Comparison of ENCODE assay signal across 8 cellular contexts in the genomic region with DNA sequence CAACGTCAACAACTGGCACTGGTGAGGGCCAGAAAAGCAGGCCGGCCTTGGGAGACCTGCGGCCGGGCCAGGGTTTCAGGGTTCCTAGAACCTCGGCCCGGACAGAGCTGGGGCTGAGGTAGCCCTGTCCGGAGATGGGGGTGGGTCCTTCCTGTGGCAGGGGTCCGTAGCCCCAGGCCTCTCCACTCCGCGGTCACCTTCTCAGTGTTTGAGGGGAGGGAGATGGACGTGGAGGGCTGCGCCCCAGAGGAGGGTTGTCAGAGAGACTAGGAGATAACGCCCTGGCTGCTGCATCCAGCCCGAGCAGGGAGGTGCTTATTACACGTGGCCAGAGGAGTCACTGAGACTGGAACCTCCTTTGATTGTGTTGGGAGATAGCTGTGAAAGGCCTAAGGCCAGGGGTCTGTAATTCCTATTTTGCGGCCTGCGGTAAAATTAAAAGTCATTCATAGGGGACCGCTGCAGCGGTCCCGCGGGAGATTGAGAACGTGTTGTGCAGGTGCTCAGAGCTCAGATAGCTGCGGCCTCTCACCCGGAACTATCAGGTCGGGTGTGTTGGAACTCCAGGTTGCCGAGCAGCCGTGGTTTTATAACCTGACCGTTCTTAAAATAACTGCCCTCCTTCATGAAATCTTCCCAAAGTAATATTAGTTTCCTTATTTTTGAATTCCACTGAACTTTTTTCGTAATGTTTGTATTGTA. TPM values are rescaled to one million over a fixed set of nuclear protein-coding genes. Genes with fewer than 3 reads are reported as not detected.
DNase-seq lines count a peak whose midpoint lies in the region; ATAC-seq, FAIRE-seq and TF ChIP-seq lines count a peak whose summit lies in the region.

No MANE protein-coding gene starts in this region.

- H3K27me3 ChIP-seq in DND-41 (ENCODE audit: insufficient read depth, low read length, poor library complexity): no peaks in the 10 kb centered on the region
- H3K27me3 ChIP-seq in bronchial epithelial cell (ENCODE audit: control insufficient read depth, insufficient read depth, low read length): no peaks in the 10 kb centered on the region

- H3K27ac ChIP-seq in DND-41 (ENCODE audit: low read length): peak overlapping the region; percentile 99

- H3K4me1 ChIP-seq in DND-41 (ENCODE audit: insufficient read depth, low read length): peaks cover 38% of the 10 kb centered on the region

- no peaks in the 10 kb centered on the region for H3K9me3 ChIP-seq in DND-41 (ENCODE audit: insufficient read depth, low read length, severe bottlenecking)

- H2AFZ ChIP-seq in DND-41 (ENCODE audit: low read depth, low read length): peak overlapping the region; percentile 97

- peak; percentile 16; the same call in 2 of the 3 replicates for ATAC-seq in DND-41 (ENCODE audit: insufficient read depth, low read depth)
- peak; percentile 20 for ATAC-seq in GM21390 (IDR thresholded peaks at IDR 0.05; ENCODE audit: unreplicated experiment)
- ATAC-seq in left lobe of liver: peak; percentile 42

- TF ChIP-seq CTCF in DND-41 (IDR thresholded peaks at IDR 0.05; ENCODE audit: borderline replicate concordance, extremely low read depth, low read length, poor library complexity, severe bottlenecking) (no peak), bronchial epithelial cell (IDR thresholded peaks at IDR 0.05; ENCODE audit: insufficient read depth, low read length, severe bottlenecking) (no peak)

- H3K9ac ChIP-seq in DND-41 (ENCODE audit: low read depth, low read length): peak overlapping the region; percentile 94

- H3K79me2 ChIP-seq in DND-41 (ENCODE audit: insufficient read depth, low read length): peaks cover 64% of the 10 kb centered on the region

- FAIRE-seq in bronchial epithelial cell (lab: Jason Lieb, UNC): no peak

- peak; percentile 46 for DNase-seq in DND-41
- peak; percentile 55 for DNase-seq in HT-29 (ENCODE audit: low spot score)
- DNase-seq in T-helper 2 cell: peak in 3 of 5 experiments; percentile 5 to 65 (median 6)
- DNase-seq in bronchial epithelial cell (ENCODE audit: low read depth): peak; percentile 40
- peak; percentile 54 for DNase-seq in left lobe of liver (ENCODE audit: low spot score)
- peak; percentile 11 to 31 (median 13) for DNase-seq in stimulated activated CD4-positive, alpha-beta T cell treated with anti-CD3 and anti-CD28 coated beads, TNF-alpha, amount 100 ng/mL, for 24 hours (ENCODE audit: low read depth in 3 of 3)
- DNase-seq in retina: no peak

- H4K20me1 ChIP-seq in DND-41 (ENCODE audit: insufficient read depth, low read length): peaks cover 40% of the 10 kb centered on the region

- H3K4me3 ChIP-seq in DND-41 (ENCODE audit: low read depth in 1 of 2, low read length in 2 of 2): peak overlapping the region; percentile 78 to 82
- peak overlapping the region; percentile 94 for H3K4me3 ChIP-seq in bronchial epithelial cell (ENCODE audit: low read depth, low read length)

- H3K36me3 ChIP-seq in DND-41 (ENCODE audit: insufficient read depth, low read length): peaks cover 47% of the 10 kb centered on the region
- H3K36me3 ChIP-seq in bronchial epithelial cell (ENCODE audit: control insufficient read depth, insufficient read depth, low read length): peaks cover 18% of the 10 kb centered on the region

- peak overlapping the region; percentile 87 for H3K4me2 ChIP-seq in DND-41 (ENCODE audit: insufficient read depth, low read length)

RNA-seq across cellular contexts. Expression of gene AHSA1, which starts 0.5 kb away (rescaled TPM):
- total RNA-seq in HT-29 (2014; rRNA removed; shearing (Covaris generic)): 118 and 124 TPM in 2 replicates
- total RNA-seq in bronchial epithelial cell: 137 and 179 TPM in 2 replicates
- 45.7 TPM for total RNA-seq in left lobe of liver

RNA-seq across cellular contexts. Expression of gene VIPAS39, which starts 1.0 kb away (rescaled TPM):
- 6.3 and 6.6 TPM in 2 replicates for total RNA-seq in HT-29 (2014; rRNA removed; shearing (Covaris generic))
- 20.0 and 20.9 TPM in 2 replicates for total RNA-seq in bronchial epithelial cell
- 8.2 TPM for total RNA-seq in left lobe of liver

RNA-seq across cellular contexts. Expression of gene NOXRED1, which starts 35.1 kb away (rescaled TPM):
- not detected in 2 replicates for total RNA-seq in HT-29 (2014; rRNA removed; shearing (Covaris generic))
- total RNA-seq in bronchial epithelial cell: 0.26 and 0.51 TPM in 2 replicates
- total RNA-seq in left lobe of liver: 0.33 TPM

RNA-seq across cellular contexts. Expression of gene ISM2, which starts 40.2 kb away (rescaled TPM):
- total RNA-seq in HT-29 (2014; rRNA removed; shearing (Covaris generic)): not detected in 2 replicates
- total RNA-seq in bronchial epithelial cell (not detected in 2 replicates), left lobe of liver (not detected)
